ENCODE assay signal across 1 cellular context in genomic region chr11:122085264-122085663, GRCh38.
TF ChIP-seq lines count a peak whose summit lies in the region.

No MANE protein-coding gene starts in this region.

TF ChIP-seq in endothelial cell of umbilical vein, 7 proteins besides CTCF, POLR2A, EP300 and RAD21:
- TF ChIP-seq EZH2 (IDR thresholded peaks at IDR 0.05; ENCODE audit: borderline replicate concordance, low read depth, low read length, severe bottlenecking) (no peak), JUN (IDR thresholded peaks at IDR 0.05; ENCODE audit: borderline replicate concordance, insufficient read depth, insufficient read length, low read depth) (peak; percentile 60), MYC (IDR thresholded peaks at IDR 0.05; ENCODE audit: low read depth, low read length) (no peak), FOS (IDR thresholded peaks at IDR 0.05; ENCODE audit: borderline replicate concordance, insufficient read depth, low read length) (peak; percentile 48), MAX (IDR thresholded peaks at IDR 0.05; ENCODE audit: insufficient read depth, insufficient read length) (no peak)
TF ChIP-seq in endothelial cell of umbilical vein: peak in this region for 2.
